ENCODE assay signal across 1 cellular context in genomic region chr12:64171715-64172114, GRCh38.
TF ChIP-seq lines count a peak whose summit lies in the region.

No MANE protein-coding gene starts in this region.

TF ChIP-seq in WTC11, 78 proteins besides CTCF, POLR2A, EP300 and RAD21 (continued from another document):
- TF ChIP-seq AFF4 (CRISPR knock-in tag; IDR thresholded peaks at IDR 0.05; ENCODE audit: borderline replicate concordance) (no peak), USF1 (CRISPR knock-in tag; IDR thresholded peaks at IDR 0.05) (no peak), ZBTB21 (CRISPR knock-in tag; IDR thresholded peaks at IDR 0.05; ENCODE audit: borderline replicate concordance) (no peak), ZNF263 (CRISPR knock-in tag; IDR thresholded peaks at IDR 0.05; ENCODE audit: low read depth) (no peak), MLX (CRISPR knock-in tag; IDR thresholded peaks at IDR 0.05) (no peak)
